In genomic region chr11:110737591-110737990, GRCh38 we compare ENCODE assay signal across 34 cellular contexts. TPM values are rescaled to one million over a fixed set of nuclear protein-coding genes. Genes with fewer than 3 reads are reported as not detected.
"Had no signal": no experiment of that assay in that cellular context is flagged by ENCODE, and none has a peak within 500 bp of the region (broad histone marks: within the 10 kb centered on the region; RNA-seq: fewer than 3 reads in every experiment).

No MANE protein-coding gene starts in this region.

- H3K4me1 ChIP-seq: adrenal gland, ascending aorta, body of pancreas, breast epithelium had no signal

- H3K27me3 ChIP-seq: adrenal gland, ascending aorta, body of pancreas, brain microvascular endothelial cell, breast epithelium, cardiac muscle cell had no signal

- ATAC-seq: activated naive CD4-positive, alpha-beta T cell treated with anti-CD3 and anti-CD28 coated beads, Interleukin-2, amount 50 U/mL, for 72 hours; activated naive CD8-positive, alpha-beta T cell treated with anti-CD3 and anti-CD28 coated beads, Interleukin-2, amount 50 U/mL, for 24 hours; activated T-cell treated with anti-CD3 and anti-CD28 coated beads, Interleukin-2, amount 50 U/mL, for 4 hours; activated T-cell treated with anti-CD3 and anti-CD28 coated beads, Interleukin-2, amount 50 U/mL, for 72 hours; activated T-helper 17 cell treated with anti-CD3 and anti-CD28 coated beads, Interleukin-2, amount 50 U/mL, for 72 hours; body of pancreas had no signal

- H3K9me3 ChIP-seq: adrenal gland, ascending aorta, body of pancreas, breast epithelium had no signal

- DNase-seq: activated effector memory CD4-positive, alpha-beta T cell treated with anti-CD3 and anti-CD28 coated beads, Interleukin-2, amount 50 U/mL, for 16 hours; activated effector memory CD4-positive, alpha-beta T cell treated with Interleukin-2 at 50 U/mL for 16 hours; activated gamma-delta T cell; activated gamma-delta T cell treated with Interleukin-2 at 50 U/mL for 16 hours; activated naive CD4-positive, alpha-beta T cell; activated naive CD4-positive, alpha-beta T cell treated with anti-CD3 and anti-CD28 coated beads for 36 hours; activated naive CD4-positive, alpha-beta T cell treated with anti-CD3 and anti-CD28 coated beads, Interleukin-2, amount 10 ng/mL, durations not matched to agents 7 days and 5 days; activated naive CD4-positive, alpha-beta T cell treated with anti-CD3 and anti-CD28 coated beads, Interleukin-2, amount 50 U/mL, for 16 hours; activated naive CD4-positive, alpha-beta T cell treated with Interleukin-2 at 50 U/mL for 16 hours; activated naive CD8-positive, alpha-beta T cell treated with anti-CD3 and anti-CD28 coated beads for 36 hours; activated naive CD8-positive, alpha-beta T cell treated with anti-CD3 and anti-CD28 coated beads, Interleukin-2, amount 10 ng/mL, durations not matched to agents 7 days and 5 days; activated naive CD8-positive, alpha-beta T cell treated with anti-CD3 and anti-CD28 coated beads, Interleukin-2, amount 50 U/mL, for 24 hours; activated T-cell treated with anti-CD3 and anti-CD28 coated beads, Interleukin-2, amount 50 U/mL, for 1 hour; activated T-cell treated with anti-CD3 and anti-CD28 coated beads, Interleukin-2, amount 50 U/mL, for 24 hours; activated T-cell treated with anti-CD3 and anti-CD28 coated beads, Interleukin-2, amount 50 U/mL, for 4 hours; activated T-cell treated with anti-CD3 and anti-CD28 coated beads, Interleukin-2, amount 50 U/mL, for 48 hours; activated T-cell treated with anti-CD3 and anti-CD28 coated beads, Interleukin-2, amount 50 U/mL, for 72 hours; adrenal gland; amniotic stem cell; amygdala; anterior cingulate cortex; aorta; body of pancreas; brain microvascular endothelial cell; caudate nucleus; central memory CD4-positive, alpha-beta T cell; cerebellar nuclear complex had no signal

- H3K4me3 ChIP-seq: adrenal gland, ascending aorta, body of pancreas, breast epithelium, cardiac muscle cell had no signal

- H3K27ac ChIP-seq: adrenal gland, ascending aorta, body of pancreas, brain microvascular endothelial cell, breast epithelium, cardiac muscle cell had no signal

- H3K36me3 ChIP-seq: adrenal gland, ascending aorta, brain microvascular endothelial cell, breast epithelium, cardiac muscle cell had no signal

RNA-seq across cellular contexts. Expression of gene ARHGAP20, which starts 25.4 kb away (rescaled TPM):
- total RNA-seq: activated T-helper 1 cell treated with anti-CD3 and anti-CD28 coated beads, Interleukin-12 subunit alpha, Interleukin-12 subunit beta, Interleukin-2, Interleukin-4 antibody, amounts not matched to agents 30 ng/mL and 10 ng/mL and 1 ng/mL, durations not matched to agents 14 hours and 24 hours and 36 hours; activated T-helper 17 cell treated with anti-CD3 and anti-CD28 coated beads, Interleukin-2, amount 50 U/mL, for 72 hours; activated T-helper 2 cell treated with anti-CD3 and anti-CD28 coated beads, Interferon-gamma antibody, Interleukin-2, Interleukin-4, amounts not matched to agents 10 μg/mL and 5 μg/mL and 100 μg/mL, durations not matched to agents 14 hours and 24 hours and 36 hours had no signal
